ENCODE assay signal across 24 cellular contexts in genomic region chr16:11805556-11805955, GRCh38. TPM values are rescaled to one million over a fixed set of nuclear protein-coding genes. Genes with fewer than 3 reads are reported as not detected.
A peak's percentile ranks its signal among the peaks of the same experiment; 100 is the strongest.
DNase-seq lines count a peak whose midpoint lies in the region; ATAC-seq, FAIRE-seq and TF ChIP-seq lines count a peak whose summit lies in the region.
"Had no signal": no experiment of that assay in that cellular context is flagged by ENCODE, and none has a peak within 500 bp of the region (broad histone marks: within the 10 kb centered on the region; RNA-seq: fewer than 3 reads in every experiment).

No MANE protein-coding gene starts in this region.

- TF ChIP-seq CTCF in HepG2 (CRISPR knock-in tag; IDR thresholded peaks at IDR 0.05) (no peak), right lobe of liver (IDR thresholded peaks at IDR 0.05) (no peak), osteocyte (IDR thresholded peaks at IDR 0.05) (no peak)

- no peak for FAIRE-seq in HepG2 (lab: Jason Lieb, UNC)
- FAIRE-seq: A204.1, D721Med, G401.6, GM12892 had no signal

- H3K9ac ChIP-seq in HepG2 (ENCODE audit: insufficient read depth, low read depth, low read length) = no peak overlapping the region
- H3K9ac ChIP-seq: BLaER1 had no signal

- WGBS in HepG2 (ENCODE audit: low lambda C conversion rate) = 39% methylated on average over 3 of the region's 3 CpGs
- 40% methylated on average over 1 of the region's 3 CpGs for WGBS in right lobe of liver (ENCODE audit: insufficient coverage, low coverage, low lambda C conversion rate, missing lambda C conversion rate)
- WGBS in right cardiac atrium = 92% methylated on average over 3 of the region's 3 CpGs

- no peaks in the 10 kb centered on the region for H3K79me2 ChIP-seq in HepG2 (ENCODE audit: insufficient read depth, low read length)

- POLR2A ChIA-PET in HepG2 (lab: Yijun Ruan, JAX) = interaction anchor here (9.0 kb wide), 1 partner anchor 8 kb away, joined by 121 read pairs; the partner anchor contains the start of gene ZC3H7A

- in situ Hi-C loops in HepG2 (cut with HindIII; ENCODE audit: extremely low pct_ligation_motif_present, low pct_unique_long_range_greater_than_20kb) = no loop called here

- peaks cover 39% of the 10 kb centered on the region for H3K4me1 Mint-ChIP-seq in osteocyte (ENCODE audit: unreplicated experiment)
- H3K4me1 Mint-ChIP-seq: GM23338 had no signal

- no peak overlapping the region for H3K4me3 Mint-ChIP-seq in osteocyte (ENCODE audit: unreplicated experiment)
- H3K4me3 Mint-ChIP-seq: B cell; CD4-positive, alpha-beta T cell; CD8-positive, alpha-beta memory T cell; GM23338; HFFc6 had no signal

- H3K36me3 ChIP-seq in HepG2 (replicated peaks in 1 of 2; ENCODE audit: control insufficient read depth in 1 of 2, insufficient read depth in 2 of 2, low read length in 2 of 2) (no peaks in the 10 kb centered on the region), right lobe of liver (no peaks in the 10 kb centered on the region)
- H3K36me3 ChIP-seq: BLaER1, HAP-1 had no signal

- no peak overlapping the region for H2AFZ ChIP-seq in HepG2 (ENCODE audit: low read length)
- H2AFZ ChIP-seq: GM23338 had no signal

- H3K4me2 ChIP-seq in HepG2 (ENCODE audit: low read depth, low read length) = no peak overlapping the region
- H3K4me2 ChIP-seq: BLaER1, GM23338 had no signal

- H3K4me3 ChIP-seq in HepG2 (replicated peaks in 1 of 3; ENCODE audit: insufficient read depth in 1 of 3, low read depth in 2 of 3, low read length in 3 of 3) = no peak overlapping the region
- no peak overlapping the region for H3K4me3 ChIP-seq in right lobe of liver
- no peak overlapping the region for H3K4me3 ChIP-seq in right cardiac atrium (ENCODE audit: low read length)
- H3K4me3 ChIP-seq: BLaER1, GM23338, HAP-1 had no signal

- TF ChIP-seq RAD21 in HepG2 (CRISPR knock-in tag; IDR thresholded peaks at IDR 0.05) = no peak

- CTCF ChIA-PET in HepG2 (lab: Yijun Ruan, JAX; ENCODE audit: low intra/inter-chr PET ratio, low total read pairs) = no interaction called here

- intact Hi-C loops in HepG2 (cut with micrococcal nuclease; ENCODE audit: unreplicated experiment) (no loop called here), right lobe of liver (cut with DNase I) (loop anchor here in 1 of 2 donors (10.0 kb wide), 1 partner anchor 411 kb away; no protein-coding TSS in a partner anchor), right cardiac atrium (cut with DNase I) (loop anchor here in 1 of 4 donors (10.0 kb wide), 1 partner anchor 411 kb away; no protein-coding TSS in a partner anchor)

- peak overlapping the region; percentile 81 for H3K27ac Mint-ChIP-seq in osteocyte (ENCODE audit: unreplicated experiment)
- H3K27ac Mint-ChIP-seq: B cell; CD4-positive, alpha-beta T cell; GM23338; HFFc6 had no signal

- TF ChIP-seq POLR2A in HepG2 (IDR thresholded peaks at IDR 0.05; ENCODE audit: insufficient read depth in 1 of 2, low read depth in 2 of 2, low read length in 2 of 2) (no peak), right lobe of liver (IDR thresholded peaks at IDR 0.05) (no peak)

- no peaks in the 10 kb centered on the region for H3K9me3 Mint-ChIP-seq in osteocyte (ENCODE audit: unreplicated experiment)
- H3K9me3 Mint-ChIP-seq: CD4-positive, alpha-beta T cell; CD8-positive, alpha-beta memory T cell; HFFc6 had no signal

- peaks cover 33% of the 10 kb centered on the region for H3K4me1 ChIP-seq in HepG2 (ENCODE audit: insufficient read depth, low read length)
- no peaks in the 10 kb centered on the region for H3K4me1 ChIP-seq in right lobe of liver
- H3K4me1 ChIP-seq in right cardiac atrium (ENCODE audit: control insufficient read depth, insufficient read depth, low read length) = no peaks in the 10 kb centered on the region
- H3K4me1 ChIP-seq: HAP-1 had no signal

- no peaks in the 10 kb centered on the region for H3K36me3 Mint-ChIP-seq in osteocyte (ENCODE audit: unreplicated experiment)
- H3K36me3 Mint-ChIP-seq: CD8-positive, alpha-beta memory T cell had no signal

- H4K20me1 ChIP-seq in HepG2 (ENCODE audit: insufficient read depth, low read length) = no peaks in the 10 kb centered on the region
- H4K20me1 ChIP-seq: BLaER1 had no signal

- H3K27me3 ChIP-seq in HepG2 (ENCODE audit: control insufficient read depth in 1 of 2, insufficient read depth in 2 of 2, low read length in 2 of 2) = no peaks in the 10 kb centered on the region; a peak in 1 of 5 replicates
- H3K27me3 ChIP-seq in right lobe of liver = no peaks in the 10 kb centered on the region
- H3K27me3 ChIP-seq in right cardiac atrium (ENCODE audit: control insufficient read depth, insufficient read depth) = no peaks in the 10 kb centered on the region
- H3K27me3 ChIP-seq: BLaER1 had no signal

- no peak for TF ChIP-seq EP300 in HepG2 (IDR thresholded peaks at IDR 0.05; ENCODE audit: low read depth in 2 of 2, low read length in 2 of 2)
- TF ChIP-seq EP300 in HepG2 (CRISPR knock-in tag; IDR thresholded peaks at IDR 0.05; ENCODE audit: borderline replicate concordance) = no peak

- H3K27ac ChIP-seq in HepG2 (ENCODE audit: extremely low read length, insufficient read depth, low read length) (no peak overlapping the region), right lobe of liver (no peak overlapping the region), right cardiac atrium (ENCODE audit: low read length) (no peak overlapping the region)
- H3K27ac ChIP-seq: 22Rv1, BLaER1, C4-2B had no signal

- no TSS peak for BruUV-seq in HepG2 (replicated peaks; lab: Mats Ljungman, UMichigan)

- no peak for ATAC-seq in HepG2
- no peak for ATAC-seq in right lobe of liver
- ATAC-seq in SK-N-SH treated with all-trans-retinoic acid at 6 μM for 48 hours = no peak
- no peak for ATAC-seq in GM18858 (IDR thresholded peaks at IDR 0.05; ENCODE audit: unreplicated experiment)
- no peak for ATAC-seq in right cardiac atrium
- ATAC-seq in HG02884 (IDR thresholded peaks at IDR 0.05; ENCODE audit: unreplicated experiment) = no peak
- ATAC-seq: GM23338 had no signal

- DNase-seq in HepG2 (ENCODE audit: low spot score) (no peak), right lobe of liver (no peak), dedifferentiated amniotic fluid mesenchymal stem cell (ENCODE audit: extremely low spot score) (peak; percentile 21), osteocyte (ENCODE audit: extremely low spot score, unreplicated experiment) (no peak), right cardiac atrium (no peak)
- DNase-seq: CD4-positive, alpha-beta T cell; CD8-positive, alpha-beta memory T cell; DMS 273 treated with DMSO at 0.1 percent for 48 hours; DMS53; DMS79 treated with DMSO at 0.1 percent for 48 hours; HFFc6 had no signal

- no peaks in the 10 kb centered on the region for H3K27me3 Mint-ChIP-seq in osteocyte (ENCODE audit: unreplicated experiment)
- H3K27me3 Mint-ChIP-seq: B cell; CD4-positive, alpha-beta T cell had no signal

- no peaks in the 10 kb centered on the region for H3K9me3 ChIP-seq in HepG2 (ENCODE audit: low read length)
- H3K9me3 ChIP-seq in right lobe of liver = no peaks in the 10 kb centered on the region
- no peaks in the 10 kb centered on the region for H3K9me3 ChIP-seq in right cardiac atrium (ENCODE audit: control insufficient read depth, low read length)
- H3K9me3 ChIP-seq: BLaER1, HAP-1 had no signal

RNA-seq across cellular contexts. Expression of gene ZC3H7A, which starts 8.5 kb away (rescaled TPM):
- total RNA-seq in HepG2 (2016; rRNA removed; fragmentation: Illumina TruSeq; extraction: Trizol) = 29.2 and 51.5 TPM in 2 replicates
- total RNA-seq in HepG2 (2016; cell fraction: cytosol; rRNA removed; fragmentation: Illumina TruSeq; extraction: Trizol; ENCODE audit: low read depth) = 36.4 and 39.0 TPM in 2 replicates
- total RNA-seq in HepG2 (2016; cell fraction: insoluble cytoplasmic fraction; rRNA removed; fragmentation: Illumina TruSeq; extraction: Trizol) = 27.9 and 45.5 TPM in 2 replicates
- 21.9 and 22.1 TPM in 2 replicates for total RNA-seq in HepG2 (2016; cell fraction: membrane; rRNA removed; fragmentation: Illumina TruSeq; extraction: Trizol)
- 62.9 and 69.9 TPM in 2 replicates for total RNA-seq in HepG2 (2016; cell fraction: nucleus; rRNA removed; fragmentation: Illumina TruSeq; extraction: Trizol)
- polyA plus RNA-seq in HepG2 (2011; rRNA removed) = 28.4 and 36.8 TPM in 2 replicates
- 17.3 and 26.0 TPM in 2 replicates for polyA plus RNA-seq in HepG2 (2011; cell fraction: cytosol; rRNA removed)
- 65.4 and 82.1 TPM in 2 replicates for polyA plus RNA-seq in HepG2 (2011; cell fraction: nucleus; rRNA removed)
- 38.8 and 45.6 TPM in 2 replicates for polyA plus RNA-seq in HepG2 (2012)
- 7.0 and 7.9 TPM in 2 replicates for polyA plus RNA-seq in HepG2 (2016; cell fraction: cytosol; fragmentation: Illumina TruSeq; extraction: Trizol; ENCODE audit: low read depth)
- 53.0 and 59.0 TPM in 2 replicates for polyA plus RNA-seq in HepG2 (2016; cell fraction: insoluble cytoplasmic fraction; fragmentation: Illumina TruSeq; extraction: Trizol; ENCODE audit: low read depth)
- polyA plus RNA-seq in HepG2 (2016; cell fraction: membrane; fragmentation: Illumina TruSeq; extraction: Trizol; ENCODE audit: low read depth) = 12.7 and 13.1 TPM in 2 replicates
- 118 and 123 TPM in 2 replicates for polyA plus RNA-seq in HepG2 (2016; cell fraction: nucleus; fragmentation: Illumina TruSeq; extraction: Trizol; ENCODE audit: insufficient read depth, low read depth)
- polyA minus RNA-seq in HepG2 (2011; rRNA and poly(A)+ RNA removed; ENCODE audit: low replicate concordance) = 15.6 and 21.1 TPM in 2 replicates
- polyA minus RNA-seq in HepG2 (2011; cell fraction: cytosol; rRNA and poly(A)+ RNA removed) = 19.2 and 27.3 TPM in 2 replicates
- polyA minus RNA-seq in HepG2 (2011; cell fraction: nucleus; rRNA and poly(A)+ RNA removed) = 93.7 and 101 TPM in 2 replicates
- 10 to 100 TPM; 22.8 to 34.0 (median 26.9) TPM for total RNA-seq in right lobe of liver
- 69.6 and 79.6 TPM in 2 replicates for total RNA-seq in osteocyte
- 10 to 100 TPM; 29.2 to 32.2 (median 31.0) TPM for total RNA-seq in right cardiac atrium
- 18.7 TPM for polyA plus RNA-seq in right cardiac atrium

RNA-seq across cellular contexts. Expression of gene RSL1D1, which starts 45.8 kb away (rescaled TPM):
- total RNA-seq in HepG2 (2016; rRNA removed; fragmentation: Illumina TruSeq; extraction: Trizol) (343 and 502 TPM in 2 replicates), right lobe of liver (10 to 100 TPM; 38.1 to 77.3 (median 54.9) TPM), osteocyte (122 and 128 TPM in 2 replicates), right cardiac atrium (100 to 1,000 TPM; 103 to 114 (median 109) TPM)
- total RNA-seq in HepG2 (2016; cell fraction: cytosol; rRNA removed; fragmentation: Illumina TruSeq; extraction: Trizol; ENCODE audit: low read depth) = 118 and 139 TPM in 2 replicates
- total RNA-seq in HepG2 (2016; cell fraction: insoluble cytoplasmic fraction; rRNA removed; fragmentation: Illumina TruSeq; extraction: Trizol) = 337 and 511 TPM in 2 replicates
- 248 and 308 TPM in 2 replicates for total RNA-seq in HepG2 (2016; cell fraction: membrane; rRNA removed; fragmentation: Illumina TruSeq; extraction: Trizol)
- total RNA-seq in HepG2 (2016; cell fraction: nucleus; rRNA removed; fragmentation: Illumina TruSeq; extraction: Trizol) = 210 and 225 TPM in 2 replicates
- polyA plus RNA-seq in HepG2 (2011; rRNA removed) (125 and 187 TPM in 2 replicates), right cardiac atrium (46.8 TPM)
- polyA plus RNA-seq in HepG2 (2011; cell fraction: cytosol; rRNA removed) = 77.4 and 149 TPM in 2 replicates
- 15.5 and 28.9 TPM in 2 replicates for polyA plus RNA-seq in HepG2 (2011; cell fraction: nucleus; rRNA removed)
- 330 and 427 TPM in 2 replicates for polyA plus RNA-seq in HepG2 (2012)
- 128 and 147 TPM in 2 replicates for polyA plus RNA-seq in HepG2 (2016; cell fraction: cytosol; fragmentation: Illumina TruSeq; extraction: Trizol; ENCODE audit: low read depth)
- 679 and 682 TPM in 2 replicates for polyA plus RNA-seq in HepG2 (2016; cell fraction: insoluble cytoplasmic fraction; fragmentation: Illumina TruSeq; extraction: Trizol; ENCODE audit: low read depth)
- polyA plus RNA-seq in HepG2 (2016; cell fraction: membrane; fragmentation: Illumina TruSeq; extraction: Trizol; ENCODE audit: low read depth) = 277 and 347 TPM in 2 replicates
- 279 and 286 TPM in 2 replicates for polyA plus RNA-seq in HepG2 (2016; cell fraction: nucleus; fragmentation: Illumina TruSeq; extraction: Trizol; ENCODE audit: insufficient read depth, low read depth)
- 28.2 and 33.4 TPM in 2 replicates for polyA minus RNA-seq in HepG2 (2011; rRNA and poly(A)+ RNA removed; ENCODE audit: low replicate concordance)
- 201 and 239 TPM in 2 replicates for polyA minus RNA-seq in HepG2 (2011; cell fraction: cytosol; rRNA and poly(A)+ RNA removed)
- polyA minus RNA-seq in HepG2 (2011; cell fraction: nucleus; rRNA and poly(A)+ RNA removed) = 96.4 and 115 TPM in 2 replicates
